ENCODE assay signal across 1 cellular context in the genomic region with DNA sequence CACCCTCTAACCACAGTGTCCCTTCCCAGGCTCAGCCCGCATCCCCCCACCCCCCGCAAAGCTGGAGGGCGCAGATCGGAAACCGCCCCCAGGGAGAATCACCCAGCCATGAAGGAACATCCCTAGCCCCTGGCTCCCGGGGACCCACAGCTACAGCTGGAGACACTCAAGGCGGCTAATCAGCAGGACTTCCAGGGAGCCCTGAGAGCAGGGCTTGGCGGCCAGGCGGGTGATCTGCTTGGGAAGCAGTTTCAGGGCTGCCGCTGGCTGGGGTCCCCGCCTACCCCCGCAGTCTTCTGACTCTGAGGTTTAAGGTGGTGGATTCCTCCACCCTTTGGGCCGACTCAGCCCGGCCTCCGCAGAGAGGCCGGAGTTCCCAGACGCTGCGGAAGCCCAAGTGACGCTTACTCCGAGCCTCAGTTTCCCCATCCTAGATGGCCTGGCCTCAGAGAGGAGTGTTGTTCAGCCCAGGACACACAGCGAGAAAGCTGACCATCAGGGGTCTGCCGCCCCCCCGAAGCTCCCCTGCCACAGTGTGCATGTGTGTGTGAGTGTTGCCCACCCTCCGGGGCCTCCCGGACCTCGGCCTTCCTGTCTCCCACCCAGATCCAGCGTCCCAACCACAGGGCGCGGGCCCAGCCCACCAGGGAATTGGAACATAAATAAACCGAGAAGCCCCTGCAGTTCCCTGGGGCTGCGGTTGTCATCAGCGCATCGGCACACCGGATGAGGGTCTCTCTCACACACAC.
TF ChIP-seq lines count a peak whose summit lies in the region.

No MANE protein-coding gene starts in this region.

TF ChIP-seq in IMR-90, 13 proteins besides CTCF, POLR2A, EP300 and RAD21:
- TF ChIP-seq NFE2L2 (IDR thresholded peaks at IDR 0.05; ENCODE audit: low read depth, low read length) (no peak), BHLHE40 (IDR thresholded peaks at IDR 0.05; ENCODE audit: low read depth, low read length) (no peak), FOS (IDR thresholded peaks at IDR 0.05; ENCODE audit: low read depth, low read length) (no peak)
